Comparison of ENCODE assay signal across 17 cellular contexts in genomic region chr17:21031756-21032396, GRCh38. TPM values are rescaled to one million over a fixed set of nuclear protein-coding genes. Genes with fewer than 3 reads are reported as not detected.
DNase-seq lines count a peak whose midpoint lies in the region; ATAC-seq and TF ChIP-seq lines count a peak whose summit lies in the region.
"Had no signal": no experiment of that assay in that cellular context is flagged by ENCODE, and none has a peak within 500 bp of the region (broad histone marks: within the 10 kb centered on the region; RNA-seq: fewer than 3 reads in every experiment).

No MANE protein-coding gene starts in this region.

- POLR2A ChIA-PET in activated CD4-positive, alpha-beta memory T cell treated with anti-CD3 and anti-CD28 coated beads for 36 hours (lab: Charles Lee): interaction anchor here (1.2 kb wide), 1 partner anchor 11 kb away, joined by 6 read pairs; the partner anchor contains the start of gene USP22
- POLR2A ChIA-PET in activated CD4-positive, alpha-beta memory T cell treated with anti-CD3 and anti-CD28 coated beads, Interleukin-2, amount 10 ng/mL, durations not matched to agents 7 days and 5 days (lab: Charles Lee): interaction anchor here (1.5 to 1.7 kb wide), 2 partner anchors 11 to 94 kb away, joined by 3 to 10 read pairs; partner anchors contain the start of gene USP22

- TF ChIP-seq CTCF in GM23338 (conservative IDR thresholded peaks at IDR 0.05; ENCODE audit: low read depth in 2 of 2) (no peak), brain microvascular endothelial cell (IDR thresholded peaks at IDR 0.05; ENCODE audit: low read depth, low read length, missing control alignments) (no peak), psoas muscle (IDR thresholded peaks at IDR 0.05) (no peak), esophagus squamous epithelium (IDR thresholded peaks at IDR 0.05) (no peak)

- no peak overlapping the region for H3K4me3 Mint-ChIP-seq in activated CD4-positive, alpha-beta memory T cell treated with anti-CD3 and anti-CD28 coated beads for 36 hours
- no peak overlapping the region for H3K4me3 Mint-ChIP-seq in activated CD4-positive, alpha-beta memory T cell treated with anti-CD3 and anti-CD28 coated beads, Interleukin-2, amount 10 ng/mL, durations not matched to agents 7 days and 5 days
- no peak overlapping the region for H3K4me3 Mint-ChIP-seq in GM23338

- intact Hi-C loops in activated CD4-positive, alpha-beta memory T cell treated with anti-CD3 and anti-CD28 coated beads for 36 hours (cut with micrococcal nuclease): no loop called here
- intact Hi-C loops in psoas muscle (cut with DNase I): no loop called here
- intact Hi-C loops in esophagus squamous epithelium (cut with DNase I): no loop called here

- no peak for TF ChIP-seq POLR2A in esophagus squamous epithelium (IDR thresholded peaks at IDR 0.05)

- CTCF ChIA-PET in activated CD4-positive, alpha-beta memory T cell treated with anti-CD3 and anti-CD28 coated beads for 36 hours (lab: Charles Lee): interaction anchor here (0.8 to 3.7 kb wide), 3 partner anchors 11 to 39 kb away, joined by 3 to 21 read pairs (median 3); partner anchors contain the start of gene USP22
- CTCF ChIA-PET in activated CD4-positive, alpha-beta memory T cell treated with anti-CD3 and anti-CD28 coated beads, Interleukin-2, amount 10 ng/mL, durations not matched to agents 7 days and 5 days (lab: Charles Lee): interaction anchor here (1.6 to 4.4 kb wide), 2 partner anchors 12 to 67 kb away, joined by 4 to 41 read pairs; partner anchors contain the start of gene USP22

- no peaks in the 10 kb centered on the region for H3K9me2 ChIP-seq in GM23338 (ENCODE audit: insufficient read depth)

- no peak for DNase-seq in activated CD4-positive, alpha-beta memory T cell treated with anti-CD3 and anti-CD28 coated beads for 36 hours
- DNase-seq in activated CD4-positive, alpha-beta memory T cell treated with anti-CD3 and anti-CD28 coated beads, Interleukin-2, amount 10 ng/mL, durations not matched to agents 7 days and 5 days: no peak
- DNase-seq in GM23338 (ENCODE audit: low spot score): no peak
- no peak for DNase-seq in brain microvascular endothelial cell
- DNase-seq in psoas muscle: no peak
- no peak for DNase-seq in esophagus squamous epithelium (lab: John Stamatoyannopoulos, UW)
- no peak for DNase-seq in UCSD-AML1 (lab: John Stamatoyannopoulos, UW; ENCODE audit: unreplicated experiment)
- DNase-seq: amniotic stem cell; CD4-positive, alpha-beta memory T cell; EL; mucosa of descending colon; NCI-H1436 treated with DMSO at 0.1 percent for 48 hours; spleen had no signal

- in situ Hi-C loops in brain microvascular endothelial cell (cut with HindIII; ENCODE audit: low pct_ligation_motif_present, low sequenced_read_pairs): no loop called here

- H3K4me1 ChIP-seq in GM23338 (ENCODE audit: insufficient read depth) (peaks cover 66% of the 10 kb centered on the region), psoas muscle (peaks cover 90% of the 10 kb centered on the region), esophagus squamous epithelium (peaks cover 32 to 90% (median 61%) of the 10 kb centered on the region in 3 donors)

- H3K4me3 ChIP-seq in GM23338 (no peak overlapping the region), brain microvascular endothelial cell (ENCODE audit: low read depth, low read length) (no peak overlapping the region), psoas muscle (no peak overlapping the region), esophagus squamous epithelium (no peak overlapping the region)
- H3K4me3 ChIP-seq: mucosa of descending colon, spleen, tibial nerve had no signal

- H3K9me3 Mint-ChIP-seq in activated CD4-positive, alpha-beta memory T cell treated with anti-CD3 and anti-CD28 coated beads for 36 hours: no peaks in the 10 kb centered on the region
- H3K9me3 Mint-ChIP-seq in activated CD4-positive, alpha-beta memory T cell treated with anti-CD3 and anti-CD28 coated beads, Interleukin-2, amount 10 ng/mL, durations not matched to agents 7 days and 5 days: no peaks in the 10 kb centered on the region
- no peaks in the 10 kb centered on the region for H3K9me3 Mint-ChIP-seq in GM23338
- H3K9me3 Mint-ChIP-seq: CD4-positive, alpha-beta memory T cell had no signal

- H3K4me2 ChIP-seq in GM23338: no peak overlapping the region; the same call in 1 of the 2 replicates

- H3K79me2 ChIP-seq in GM23338 (replicated peaks; ENCODE audit: insufficient read depth): peaks cover 98% of the 10 kb centered on the region

- no peaks in the 10 kb centered on the region for H3K27me3 Mint-ChIP-seq in activated CD4-positive, alpha-beta memory T cell treated with anti-CD3 and anti-CD28 coated beads for 36 hours
- no peaks in the 10 kb centered on the region for H3K27me3 Mint-ChIP-seq in activated CD4-positive, alpha-beta memory T cell treated with anti-CD3 and anti-CD28 coated beads, Interleukin-2, amount 10 ng/mL, durations not matched to agents 7 days and 5 days
- H3K27me3 Mint-ChIP-seq in GM23338 (ENCODE audit: insufficient read depth, low read depth, poor library complexity): peaks cover 3% of the 10 kb centered on the region
- H3K27me3 Mint-ChIP-seq: CD4-positive, alpha-beta memory T cell had no signal

- H3K27me3 ChIP-seq in GM23338 (ENCODE audit: insufficient read depth): no peaks in the 10 kb centered on the region
- H3K27me3 ChIP-seq in brain microvascular endothelial cell (replicated peaks): no peaks in the 10 kb centered on the region
- no peaks in the 10 kb centered on the region for H3K27me3 ChIP-seq in psoas muscle (ENCODE audit: insufficient read depth in 3 of 3, low read length in 2 of 3)
- H3K27me3 ChIP-seq in esophagus squamous epithelium: no peaks in the 10 kb centered on the region
- H3K27me3 ChIP-seq: spleen, tibial nerve had no signal

- H2AFZ ChIP-seq in GM23338: no peak overlapping the region
- H2AFZ ChIP-seq: parathyroid adenoma had no signal

- H3K36me3 ChIP-seq in GM23338 (ENCODE audit: insufficient read depth) (peaks cover 19% of the 10 kb centered on the region), brain microvascular endothelial cell (replicated peaks) (peaks cover 14% of the 10 kb centered on the region), psoas muscle (ENCODE audit: insufficient read depth in 1 of 2, low read depth in 1 of 2) (peaks cover 0 to 17% of the 10 kb centered on the region in 2 donors), esophagus squamous epithelium (peaks cover 7 to 18% (median 12%) of the 10 kb centered on the region in 3 donors)

- H4K20me1 ChIP-seq in GM23338 (replicated peaks; ENCODE audit: insufficient read depth): peaks cover 89% of the 10 kb centered on the region

- peaks cover 78% of the 10 kb centered on the region for H3K4me1 Mint-ChIP-seq in activated CD4-positive, alpha-beta memory T cell treated with anti-CD3 and anti-CD28 coated beads for 36 hours (ENCODE audit: low read depth)
- peaks cover 85% of the 10 kb centered on the region for H3K4me1 Mint-ChIP-seq in activated CD4-positive, alpha-beta memory T cell treated with anti-CD3 and anti-CD28 coated beads, Interleukin-2, amount 10 ng/mL, durations not matched to agents 7 days and 5 days
- H3K4me1 Mint-ChIP-seq in GM23338: peaks cover 69% of the 10 kb centered on the region

- WGBS in psoas muscle, 3 donors: 33 to 52% (median 36%) methylated on average over 8 of the region's 8 CpGs
- 66 to 76% methylated on average over 8 of the region's 8 CpGs for WGBS in esophagus squamous epithelium, 2 donors

- H3K27ac Mint-ChIP-seq in activated CD4-positive, alpha-beta memory T cell treated with anti-CD3 and anti-CD28 coated beads for 36 hours: peak overlapping the region; percentile 10
- no peak overlapping the region for H3K27ac Mint-ChIP-seq in activated CD4-positive, alpha-beta memory T cell treated with anti-CD3 and anti-CD28 coated beads, Interleukin-2, amount 10 ng/mL, durations not matched to agents 7 days and 5 days
- H3K27ac Mint-ChIP-seq in GM23338: peak overlapping the region; percentile 50; the same call in 1 of the 2 replicates

- no peaks in the 10 kb centered on the region for H3K9me3 ChIP-seq in psoas muscle
- no peaks in the 10 kb centered on the region for H3K9me3 ChIP-seq in esophagus squamous epithelium
- H3K9me3 ChIP-seq: mucosa of descending colon, spleen, tibial nerve had no signal

- peaks cover 20% of the 10 kb centered on the region for H3K36me3 Mint-ChIP-seq in activated CD4-positive, alpha-beta memory T cell treated with anti-CD3 and anti-CD28 coated beads for 36 hours
- peaks cover 59% of the 10 kb centered on the region for H3K36me3 Mint-ChIP-seq in activated CD4-positive, alpha-beta memory T cell treated with anti-CD3 and anti-CD28 coated beads, Interleukin-2, amount 10 ng/mL, durations not matched to agents 7 days and 5 days (ENCODE audit: low read depth)
- H3K36me3 Mint-ChIP-seq in GM23338 (ENCODE audit: low read depth): peaks cover 51% of the 10 kb centered on the region

- H3F3A ChIP-seq in GM23338 (replicated peaks; ENCODE audit: low read depth): peaks cover 18% of the 10 kb centered on the region

- H3K27ac ChIP-seq in GM23338 (ENCODE audit: low read depth) (0 out of 2 replicates have a peak overlapping the region, but pooled peaks have one; percentile 60), brain microvascular endothelial cell (peak overlapping the region; percentile 55), psoas muscle (peak overlapping the region; percentile 99), esophagus squamous epithelium (no peak overlapping the region)
- H3K27ac ChIP-seq: parathyroid adenoma, tibial nerve had no signal

- no peak for ATAC-seq in GM23338
- ATAC-seq in psoas muscle: peak in 3 of 4 donors; percentile 10 to 50 (median 41)
- no peak for ATAC-seq in GM19351 (IDR thresholded peaks at IDR 0.05; ENCODE audit: unreplicated experiment)
- ATAC-seq: mucosa of descending colon, SK-N-SH treated with all-trans-retinoic acid at 6 μM for 48 hours had no signal

TF ChIP-seq in GM23338, 12 proteins besides CTCF, POLR2A, EP300 and RAD21:
- TF ChIP-seq NANOG (IDR thresholded peaks at IDR 0.05; ENCODE audit: borderline replicate concordance) (no peak), EZH2 (IDR thresholded peaks at IDR 0.05; ENCODE audit: low read depth, unreplicated experiment) (no peak)
TF ChIP-seq in GM23338: peak in this region for 0.

RNA-seq across cellular contexts. Expression of gene USP22, which starts 10.9 kb away (rescaled TPM):
- total RNA-seq in activated CD4-positive, alpha-beta memory T cell treated with anti-CD3 and anti-CD28 coated beads for 36 hours: 100 to 1,000 TPM; 120 to 124 TPM
- total RNA-seq in activated CD4-positive, alpha-beta memory T cell treated with anti-CD3 and anti-CD28 coated beads, Interleukin-2, amount 10 ng/mL, durations not matched to agents 7 days and 5 days: 100 to 1,000 TPM; 149 to 156 TPM
- 285 and 296 TPM in 2 replicates for total RNA-seq in GM23338 (2014; rRNA removed; shearing (Covaris generic))
- polyA plus RNA-seq in GM23338 (2016; fragmentation: Nextera tagmentation; extraction: Ambion mirVana) (68.9 and 77.4 TPM in 2 replicates), psoas muscle (10 to 100 TPM; 46.4 to 80.5 (median 76.5) TPM)
- total RNA-seq in psoas muscle (100 to 1,000 TPM; 150 to 287 (median 183) TPM), esophagus squamous epithelium (10 to 100 TPM; 61.7 to 91.2 (median 78.0) TPM)

Comparison
In these comparisons a context has a peak if more than half of its experiments do, and no peak if none do; other contexts are left out.
1. ATAC-seq: peak in psoas muscle (3 of 4); none in GM23338 (single experiment) and GM19351 (single experiment).
2. H3K27ac ChIP-seq: peak in GM23338 (single experiment), brain microvascular endothelial cell (single experiment) and psoas muscle (single experiment); none in esophagus squamous epithelium (0 of 4).